14 cellular contexts compared by ENCODE assay signal in genomic region chr7:38840736-38841460, GRCh38.
DNase-seq lines count a peak whose midpoint lies in the region; ATAC-seq, FAIRE-seq and TF ChIP-seq lines count a peak whose summit lies in the region.
"Had no signal": no experiment of that assay in that cellular context is flagged by ENCODE, and none has a peak within 500 bp of the region (broad histone marks: within the 10 kb centered on the region; RNA-seq: fewer than 3 reads in every experiment).

No MANE protein-coding gene starts in this region.

- DNase-seq in AG04449 (ENCODE audit: low read depth, low spot score) (peak; percentile 61), RWPE2 (ENCODE audit: low spot score) (no peak), fibroblast of the aortic adventitia (ENCODE audit: low read depth) (peak; percentile 71), pancreas (no peak), anterior cingulate cortex (lab: John Stamatoyannopoulos, UW) (no peak), NCI-H524 treated with DMSO at 0.1 percent for 48 hours (lab: John Stamatoyannopoulos, UW) (no peak)
- DNase-seq: activated CD8-positive, alpha-beta T cell treated with anti-CD3 and anti-CD28 coated beads, Interleukin-2, amount 10 ng/mL, durations not matched to agents 7 days and 5 days; NCI-H1105; stimulated activated CD4-positive, alpha-beta T cell treated with anti-CD3 and anti-CD28 coated beads, Interleukin-15, amount 100 ng/mL, for 24 hours; T-helper 17 cell had no signal

- POLR2A ChIA-PET in AG04449 (lab: Yijun Ruan, JAX) = no interaction called here

- H3K9me3 ChIP-seq in RWPE2 (ENCODE audit: severe bottlenecking) (no peaks in the 10 kb centered on the region), pancreas (no peaks in the 10 kb centered on the region)

- H3K27me3 ChIP-seq in RWPE2 (ENCODE audit: insufficient read depth, poor library complexity, severe bottlenecking) = no peaks in the 10 kb centered on the region
- H3K27me3 ChIP-seq in pancreas = no peaks in the 10 kb centered on the region

- no peak for FAIRE-seq in pancreas (lab: Jason Lieb, UNC)
- FAIRE-seq: islet of Langerhans had no signal

- CTCF ChIA-PET in AG04449 (lab: Yijun Ruan, JAX) = no interaction called here

- ATAC-seq in GM19468 (IDR thresholded peaks at IDR 0.05; ENCODE audit: extremely low read depth, unreplicated experiment) (peak; percentile 57), RWPE2 (ENCODE audit: low read depth) (peak; percentile 62; the same call in 2 of the 3 replicates), pancreas (no peak), GM21786 (IDR thresholded peaks at IDR 0.05; ENCODE audit: unreplicated experiment) (no peak)
- ATAC-seq: activated CD8-positive, alpha-beta T cell treated with anti-CD3 and anti-CD28 coated beads, Interleukin-2, amount 10 ng/mL, durations not matched to agents 7 days and 5 days; T-helper 17 cell had no signal

- H3K4me3 ChIP-seq in AG04449 (ENCODE audit: low read depth, low read length) (no peak overlapping the region), RWPE2 (ENCODE audit: severe bottlenecking) (no peak overlapping the region), fibroblast of the aortic adventitia (ENCODE audit: low read depth, low read length) (no peak overlapping the region), pancreas (no peak overlapping the region)

- 74 to 76% methylated on average over 2 of the region's 2 CpGs for WGBS in pancreas, 2 donors

- H3K4me1 ChIP-seq in RWPE2 (ENCODE audit: insufficient read depth, poor library complexity, severe bottlenecking) = no peaks in the 10 kb centered on the region
- H3K4me1 ChIP-seq in pancreas = no peaks in the 10 kb centered on the region

- TF ChIP-seq CTCF in AG04449 (IDR thresholded peaks at IDR 0.05; ENCODE audit: insufficient read depth, low read length, missing control alignments) = no peak
- no peak for TF ChIP-seq CTCF in RWPE2 (IDR thresholded peaks at IDR 0.05; ENCODE audit: poor library complexity, severe bottlenecking)
- TF ChIP-seq CTCF in fibroblast of the aortic adventitia (IDR thresholded peaks at IDR 0.05; ENCODE audit: insufficient read depth, low read length) = no peak
- no peak for TF ChIP-seq CTCF in pancreas (IDR thresholded peaks at IDR 0.05)

- no peak overlapping the region for H3K27ac ChIP-seq in RWPE2 (ENCODE audit: poor library complexity, severe bottlenecking)
- H3K27ac ChIP-seq in pancreas = no peak overlapping the region
- H3K27ac ChIP-seq: HL-60 had no signal

- no peaks in the 10 kb centered on the region for H3K36me3 ChIP-seq in RWPE2 (ENCODE audit: low read depth)
- H3K36me3 ChIP-seq in pancreas = no peaks in the 10 kb centered on the region

- intact Hi-C loops in pancreas (cut with DNase I) = no loop called here

Comparison
In these comparisons a context has a peak if more than half of its experiments do, and no peak if none do; other contexts are left out.
1. DNase-seq: peak in AG04449 (single experiment) and fibroblast of the aortic adventitia (single experiment); none in RWPE2 (single experiment), pancreas (0 of 6), anterior cingulate cortex (0 of 58) and NCI-H524 treated with DMSO at 0.1 percent for 48 hours (single experiment).
2. ATAC-seq: peak in GM19468 (single experiment) and RWPE2 (single experiment); none in pancreas (0 of 4) and GM21786 (single experiment).